ENCODE assay signal across 8 cellular contexts in genomic region chr9:107286057-107286456, GRCh38. TPM values are rescaled to one million over a fixed set of nuclear protein-coding genes. Genes with fewer than 3 reads are reported as not detected.
DNase-seq lines count a peak whose midpoint lies in the region; ATAC-seq, FAIRE-seq and TF ChIP-seq lines count a peak whose summit lies in the region.

No MANE protein-coding gene starts in this region.

- TF ChIP-seq POLR2A in H54 (IDR thresholded peaks at IDR 0.05; ENCODE audit: low read depth, low read length) = no peak

- DNase-seq in H54 (ENCODE audit: insufficient read length, low spot score) (no peak), kidney epithelial cell (ENCODE audit: low read depth) (peak; percentile 47), RWPE1 (ENCODE audit: low spot score) (no peak), aorta (no peak), AG08396 (ENCODE audit: low spot score) (no peak)
- no peak for DNase-seq in activated naive CD8-positive, alpha-beta T cell treated with anti-CD3 and anti-CD28 coated beads for 36 hours

- H3K4me3 ChIP-seq in ACC112 (ENCODE audit: low read depth, low read length) (peak overlapping the region; percentile 90), kidney epithelial cell (ENCODE audit: low read depth, low read length) (peak overlapping the region; percentile 11), aorta (ENCODE audit: low read length in 2 of 2) (no peak overlapping the region)

- H3K36me3 Mint-ChIP-seq in activated naive CD8-positive, alpha-beta T cell treated with anti-CD3 and anti-CD28 coated beads for 36 hours = peaks cover 47% of the 10 kb centered on the region

- CTCF ChIA-PET in RWPE1 (lab: Yijun Ruan, JAX) = interaction anchor here (0.8 to 1.2 kb wide), 2 partner anchors 13 to 19 kb away, joined by 3 to 6 read pairs; no protein-coding TSS in a partner anchor

- H3K79me2 ChIP-seq in ACC112 (ENCODE audit: control insufficient read depth, insufficient read depth, low read length, unreplicated experiment) = peaks cover 80% of the 10 kb centered on the region

- H3K4me1 Mint-ChIP-seq in activated naive CD8-positive, alpha-beta T cell treated with anti-CD3 and anti-CD28 coated beads for 36 hours = peaks cover 63% of the 10 kb centered on the region

- H3K4me1 ChIP-seq in ACC112 (ENCODE audit: control insufficient read depth, insufficient read depth, low read length, unreplicated experiment) = peaks cover 24% of the 10 kb centered on the region
- no peaks in the 10 kb centered on the region for H3K4me1 ChIP-seq in aorta (ENCODE audit: control insufficient read depth in 1 of 2, insufficient read depth in 2 of 2, low read length in 2 of 2)

- WGBS in aorta, 2 donors = 27 to 38% methylated on average over 2 of the region's 2 CpGs

- no peaks in the 10 kb centered on the region for H3K36me3 ChIP-seq in ACC112 (ENCODE audit: insufficient read depth, low read length)
- H3K36me3 ChIP-seq in kidney epithelial cell (ENCODE audit: control insufficient read depth, insufficient read depth, low read length) = no peaks in the 10 kb centered on the region
- no peaks in the 10 kb centered on the region for H3K36me3 ChIP-seq in aorta (ENCODE audit: control insufficient read depth in 1 of 2, insufficient read depth in 2 of 2, low read length in 1 of 2)

- no peak for TF ChIP-seq CTCF in kidney epithelial cell (IDR thresholded peaks at IDR 0.05; ENCODE audit: insufficient read depth, low read length, poor library complexity, severe bottlenecking)
- no peak for TF ChIP-seq CTCF in RWPE1 (conservative IDR thresholded peaks at IDR 0.05; ENCODE audit: low read depth)

- no peak overlapping the region for H3K27ac ChIP-seq in ACC112 (ENCODE audit: low read depth, low read length)
- H3K27ac ChIP-seq in RWPE1 = no peak overlapping the region
- H3K27ac ChIP-seq in aorta (ENCODE audit: low read depth in 1 of 2, low read length in 2 of 2) = no peak overlapping the region

- no peak overlapping the region for H2AFZ ChIP-seq in ACC112 (ENCODE audit: low read length, unreplicated experiment)

- no peak overlapping the region for H3K27ac Mint-ChIP-seq in activated naive CD8-positive, alpha-beta T cell treated with anti-CD3 and anti-CD28 coated beads for 36 hours

- no peaks in the 10 kb centered on the region for H3K9me3 ChIP-seq in aorta (ENCODE audit: control insufficient read depth, low read length)

- no peak for ATAC-seq in aorta (ENCODE audit: low FRiP score)
- ATAC-seq in GM21528 (IDR thresholded peaks at IDR 0.05; ENCODE audit: low FRiP score, unreplicated experiment) = no peak

- H3K9me3 Mint-ChIP-seq in activated naive CD8-positive, alpha-beta T cell treated with anti-CD3 and anti-CD28 coated beads for 36 hours = no peaks in the 10 kb centered on the region

- intact Hi-C loops in aorta (cut with DNase I) = no loop called here

- H3K27me3 ChIP-seq in ACC112 (ENCODE audit: insufficient read depth, low read length) (no peaks in the 10 kb centered on the region), kidney epithelial cell (ENCODE audit: control insufficient read depth, insufficient read depth, low read length) (no peaks in the 10 kb centered on the region), aorta (ENCODE audit: control insufficient read depth in 1 of 2, insufficient read depth in 2 of 2, low read length in 1 of 2) (no peaks in the 10 kb centered on the region)

- H3K4me3 Mint-ChIP-seq in activated naive CD8-positive, alpha-beta T cell treated with anti-CD3 and anti-CD28 coated beads for 36 hours = peak overlapping the region; percentile 50

- FAIRE-seq in H54 (lab: Jason Lieb, UNC) = peak; percentile 82

- no peaks in the 10 kb centered on the region for H3K27me3 Mint-ChIP-seq in activated naive CD8-positive, alpha-beta T cell treated with anti-CD3 and anti-CD28 coated beads for 36 hours

- POLR2A ChIA-PET in RWPE1 (lab: Yijun Ruan, JAX; ENCODE audit: low non-redundant PET) = no interaction called here

RNA-seq across cellular contexts. Expression of gene RAD23B, which starts 3.0 kb away (rescaled TPM):
- 100 to 1,000 TPM; 142 to 148 TPM for total RNA-seq in activated naive CD8-positive, alpha-beta T cell treated with anti-CD3 and anti-CD28 coated beads for 36 hours
- total RNA-seq in kidney epithelial cell (76.0 and 113 TPM in 2 replicates), aorta (10 to 100 TPM; 74.2 to 78.4 TPM)
- 10 to 100 TPM; 28.2 to 44.0 TPM for polyA plus RNA-seq in aorta

Comparison
In these comparisons a context has a peak if more than half of its experiments do, and no peak if none do; other contexts are left out.
1. H3K4me3 ChIP-seq: peak in ACC112 (single experiment) and kidney epithelial cell (single experiment); none in aorta (0 of 2).